15 cellular contexts compared by ENCODE assay signal in genomic region chr7:139783647-139784385, GRCh38. TPM values are rescaled to one million over a fixed set of nuclear protein-coding genes. Genes with fewer than 3 reads are reported as not detected.
DNase-seq lines count a peak whose midpoint lies in the region; ATAC-seq and TF ChIP-seq lines count a peak whose summit lies in the region.
"Had no signal": no experiment of that assay in that cellular context is flagged by ENCODE, and none has a peak within 500 bp of the region (broad histone marks: within the 10 kb centered on the region; RNA-seq: fewer than 3 reads in every experiment).

No MANE protein-coding gene starts in this region.

- H4K91ac ChIP-seq in mesenchymal stem cell (ENCODE audit: low read length) = peak overlapping the region; percentile 64

- no peak overlapping the region for H2BK120ac ChIP-seq in mesenchymal stem cell (ENCODE audit: low read depth, low read length)

- H3K27me3 ChIP-seq in mesenchymal stem cell (ENCODE audit: control insufficient read depth in 1 of 2, insufficient read depth in 1 of 2, low read length in 2 of 2) = no peaks in the 10 kb centered on the region

- H3K79me1 ChIP-seq in mesenchymal stem cell (replicated peaks; ENCODE audit: low read length, poor library complexity, severe bottlenecking) = peaks cover 20% of the 10 kb centered on the region

- H2BK5ac ChIP-seq in mesenchymal stem cell (ENCODE audit: low read depth, low read length, poor library complexity, severe bottlenecking) = no peak overlapping the region

- H4K8ac ChIP-seq in mesenchymal stem cell (ENCODE audit: low read length) = no peak overlapping the region

- peaks cover 0 to 4% of the 10 kb centered on the region in 2 experiments for H3K36me3 ChIP-seq in mesenchymal stem cell (ENCODE audit: control insufficient read depth in 1 of 2, insufficient read depth in 2 of 2, low read depth in 1 of 2, low read length in 2 of 2)

- no peak overlapping the region for H3K4ac ChIP-seq in mesenchymal stem cell (ENCODE audit: low read depth in 1 of 2, low read length in 2 of 2)

- H3K9ac ChIP-seq in mesenchymal stem cell (ENCODE audit: low read length) = no peak overlapping the region
- H3K9ac ChIP-seq: parathyroid adenoma had no signal

- H3K27ac ChIP-seq in VCaP = peak overlapping the region; percentile 27; the same call in 1 of the 2 replicates
- no peak overlapping the region for H3K27ac ChIP-seq in mesenchymal stem cell (ENCODE audit: low read length, poor library complexity, severe bottlenecking)
- H3K27ac ChIP-seq in coronary artery = no peak overlapping the region
- H3K27ac ChIP-seq: parathyroid adenoma had no signal

- no peak overlapping the region for H2AFZ ChIP-seq in mesenchymal stem cell (ENCODE audit: low read depth, low read length)
- H2AFZ ChIP-seq: parathyroid adenoma had no signal

- TF ChIP-seq CTCF in VCaP (conservative IDR thresholded peaks at IDR 0.05) (no peak), coronary artery (IDR thresholded peaks at IDR 0.05) (no peak)

- H3K4me2 ChIP-seq in mesenchymal stem cell (ENCODE audit: low read length, poor library complexity, severe bottlenecking) = no peak overlapping the region

- no peak overlapping the region for H2AK5ac ChIP-seq in mesenchymal stem cell (ENCODE audit: low read length, severe bottlenecking)

- DNase-seq in NCI-H748 (lab: John Stamatoyannopoulos, UW; ENCODE audit: unreplicated experiment) (peak; percentile 37), NCI-H748 treated with DMSO at 0.1 percent for 48 hours (lab: John Stamatoyannopoulos, UW) (no peak), NCI-H146 (lab: John Stamatoyannopoulos, UW) (peak; percentile 46), mesenchymal stem cell (no peak), coronary artery (ENCODE audit: low spot score) (no peak)
- DNase-seq: ACHN; activated CD8-positive, alpha-beta memory T cell treated with anti-CD3 and anti-CD28 coated beads for 24 hours; effector memory CD4-positive, alpha-beta T cell; NCI-H446; SHP77 treated with DMSO at 0.1 percent for 48 hours; T-helper 9 cell had no signal

- H2BK15ac ChIP-seq in mesenchymal stem cell (ENCODE audit: low read depth, poor library complexity, severe bottlenecking) = no peak overlapping the region

- H3K9me3 ChIP-seq in mesenchymal stem cell (ENCODE audit: control insufficient read depth, low read length) = no peaks in the 10 kb centered on the region

- H3K4me3 ChIP-seq in mesenchymal stem cell (ENCODE audit: insufficient read depth in 1 of 2, low read depth in 1 of 2, low read length in 2 of 2) = no peak overlapping the region
- H3K4me3 ChIP-seq in coronary artery = no peak overlapping the region

- H3K4me1 ChIP-seq in mesenchymal stem cell (ENCODE audit: control insufficient read depth, insufficient read depth, low read depth, low read length) = peaks cover 7% of the 10 kb centered on the region
- H3K4me1 ChIP-seq: parathyroid adenoma had no signal

- H3K23ac ChIP-seq in mesenchymal stem cell (ENCODE audit: low read length in 2 of 2) = no peak overlapping the region

- no peak overlapping the region for H3K18ac ChIP-seq in mesenchymal stem cell (ENCODE audit: low read depth in 1 of 2, low read length in 2 of 2)

- WGBS in mesenchymal stem cell = 39% methylated on average over 3 of the region's 3 CpGs

- H3K14ac ChIP-seq in mesenchymal stem cell (ENCODE audit: low read length in 2 of 2) = no peak overlapping the region

- no peak overlapping the region for H2BK12ac ChIP-seq in mesenchymal stem cell (ENCODE audit: low read length in 2 of 2)

- ATAC-seq in GM21381 (IDR thresholded peaks at IDR 0.05; ENCODE audit: unreplicated experiment) (no peak), HG03469 (IDR thresholded peaks at IDR 0.05; ENCODE audit: unreplicated experiment) (no peak)

RNA-seq across cellular contexts. Expression of gene HIPK2, which starts 6.0 kb away (rescaled TPM):
- 89.2 TPM for polyA plus RNA-seq in mesenchymal stem cell (2013, experiment 1 of 2)
- 81.2 TPM for polyA plus RNA-seq in mesenchymal stem cell (2013, experiment 2 of 2)

RNA-seq across cellular contexts. Expression of gene TBXAS1, which starts 45.2 kb away (rescaled TPM):
- 17.7 TPM for polyA plus RNA-seq in mesenchymal stem cell (2013, experiment 1 of 2)
- polyA plus RNA-seq in mesenchymal stem cell (2013, experiment 2 of 2) = 19.0 TPM

Comparison
In these comparisons a context has a peak if more than half of its experiments do, and no peak if none do; other contexts are left out.
1. DNase-seq: peak in NCI-H748 (single experiment) and NCI-H146 (single experiment); none in NCI-H748 treated with DMSO at 0.1 percent for 48 hours (single experiment), mesenchymal stem cell (single experiment) and coronary artery (single experiment).